In genomic region chr12:5345534-5345933, GRCh38 we compare ENCODE assay signal across 22 cellular contexts.
"Had no signal": no experiment of that assay in that cellular context is flagged by ENCODE, and none has a peak within 500 bp of the region (broad histone marks: within the 10 kb centered on the region; RNA-seq: fewer than 3 reads in every experiment).

No MANE protein-coding gene starts in this region.

- DNase-seq: Karpas-422, KG1, MG63, NCI-H1092, NCI-H1105 treated with DMSO at 0.1 percent for 48 hours, NCI-H1417 treated with DMSO at 0.1 percent for 48 hours, NCI-H146, NCI-H1694 treated with DMSO at 0.1 percent for 48 hours, NCI-H1930, NCI-H2081, NCI-H2107, NCI-H2227 treated with DMSO at 0.1 percent for 48 hours, NCI-H510A, NCI-H524 treated with DMSO at 0.1 percent for 48 hours, NCI-H69, NCI-H774, Right ventricle myocardium superior, RPMI8226, SIG-M5 had no signal

- H3K27me3 ChIP-seq: MG63 had no signal

- FAIRE-seq: RCC 7860 had no signal

- H3K9me3 ChIP-seq: MG63, SJSA1 had no signal

- H3K4me3 ChIP-seq: MG63, SJSA1, SK-N-MC had no signal

- H3K4me1 ChIP-seq: SJSA1 had no signal

- H3K36me3 ChIP-seq: MG63, SJSA1 had no signal

- H3K27ac ChIP-seq: SJSA1, SK-N-MC had no signal
